ENCODE assay signal across 10 cellular contexts in genomic region chr1:82485591-82486369, GRCh38.
DNase-seq lines count a peak whose midpoint lies in the region; ATAC-seq and TF ChIP-seq lines count a peak whose summit lies in the region.
"Had no signal": no experiment of that assay in that cellular context is flagged by ENCODE, and none has a peak within 500 bp of the region (broad histone marks: within the 10 kb centered on the region; RNA-seq: fewer than 3 reads in every experiment).

No MANE protein-coding gene starts in this region.

- TF ChIP-seq EP300 in ovary (IDR thresholded peaks at IDR 0.05): no peak

- TF ChIP-seq POLR2A in ovary (IDR thresholded peaks at IDR 0.05): no peak

- CTCF ChIA-PET in PC-3 (lab: Charles Lee): no interaction called here

- TF ChIP-seq CTCF in PC-3 (conservative IDR thresholded peaks at IDR 0.05; ENCODE audit: low read depth, low read length) (no peak), foreskin fibroblast (IDR thresholded peaks at IDR 0.05; ENCODE audit: low read depth, low read length) (no peak), ovary (IDR thresholded peaks at IDR 0.05) (no peak)

- no peaks in the 10 kb centered on the region for H3K79me2 ChIP-seq in PC-3 (ENCODE audit: low read length)

- H3K27ac ChIP-seq in PC-3 (ENCODE audit: low read length) (no peak overlapping the region), ovary (no peak overlapping the region)

- no TSS peak for BruUV-seq in PC-3 (replicated peaks; lab: Mats Ljungman, UMichigan)

- no peaks in the 10 kb centered on the region for H3K4me1 ChIP-seq in PC-3 (ENCODE audit: insufficient read depth, low read length)
- peaks cover 3% of the 10 kb centered on the region for H3K4me1 ChIP-seq in ovary (ENCODE audit: insufficient read depth)

- no peak overlapping the region for H3K4me2 ChIP-seq in PC-3 (ENCODE audit: low read length)

- no peaks in the 10 kb centered on the region for H4K20me1 ChIP-seq in PC-3 (ENCODE audit: low read length)

- POLR2A ChIA-PET in PC-3 (lab: Charles Lee; ENCODE audit: unreplicated experiment): no interaction called here

- ATAC-seq in PC-3 (no peak), HG03280 (IDR thresholded peaks at IDR 0.05; ENCODE audit: unreplicated experiment) (no peak)

- H3K27me3 ChIP-seq in PC-3 (ENCODE audit: low read length) (no peaks in the 10 kb centered on the region), ovary (no peaks in the 10 kb centered on the region)

- no peaks in the 10 kb centered on the region for H3K36me3 ChIP-seq in PC-3 (ENCODE audit: low read depth, low read length)
- no peaks in the 10 kb centered on the region for H3K36me3 ChIP-seq in ovary

- DNase-seq in GM04504 (ENCODE audit: low read depth) (peak; percentile 8), PC-3 (peak; percentile 46), foreskin fibroblast (peak; percentile 23 to 69), ovary (peak; percentile 64 to 77 (median 75)), NCI-H69 (lab: John Stamatoyannopoulos, UW) (no peak), NCI-H2029 treated with DMSO at 0.1 percent for 48 hours (lab: John Stamatoyannopoulos, UW) (no peak)
- DNase-seq in activated CD4-positive, CD25-positive, alpha-beta regulatory T cell treated with anti-CD3 and anti-CD28 coated beads, Interleukin-2, amount 50 U/mL, for 72 hours: no peak
- DNase-seq: effector memory CD4-positive, alpha-beta T cell; naive B cell had no signal

- no peaks in the 10 kb centered on the region for H3K9me2 ChIP-seq in PC-3 (replicated peaks; ENCODE audit: low read length)

- WGBS in ovary, 3 donors: 59 to 64% (median 59%) methylated on average over 4 of the region's 4 CpGs

- H3K4me3 ChIP-seq in PC-3 (ENCODE audit: low read length): no peak overlapping the region
- H3K4me3 ChIP-seq in foreskin fibroblast (ENCODE audit: low read depth in 1 of 2, low read length in 2 of 2): no peak overlapping the region
- H3K4me3 ChIP-seq in ovary: no peak overlapping the region

- no peak overlapping the region for H3K9ac ChIP-seq in PC-3 (ENCODE audit: low read length)

- H3K9me3 ChIP-seq in PC-3 (ENCODE audit: low read length) (no peaks in the 10 kb centered on the region), ovary (no peaks in the 10 kb centered on the region)

- no peaks in the 10 kb centered on the region for H3F3A ChIP-seq in PC-3 (ENCODE audit: low read length, unreplicated experiment)

- intact Hi-C loops in PC-3 (cut with micrococcal nuclease) (no loop called here), ovary (cut with DNase I) (no loop called here)

- no peak overlapping the region for H2AFZ ChIP-seq in PC-3 (ENCODE audit: low read length)

Comparison
In these comparisons a context has a peak if more than half of its experiments do, and no peak if none do; other contexts are left out.
1. DNase-seq: peak in GM04504 (single experiment), PC-3 (single experiment), foreskin fibroblast (2 of 2) and ovary (5 of 5); none in NCI-H69 (single experiment), NCI-H2029 treated with DMSO at 0.1 percent for 48 hours (single experiment) and activated CD4-positive, CD25-positive, alpha-beta regulatory T cell treated with anti-CD3 and anti-CD28 coated beads, Interleukin-2, amount 50 U/mL, for 72 hours (single experiment).